9 cellular contexts compared by ENCODE assay signal in genomic region chr16:84600343-84601229, GRCh38. TPM values are rescaled to one million over a fixed set of nuclear protein-coding genes. Genes with fewer than 3 reads are reported as not detected.
A peak's percentile ranks its signal among the peaks of the same experiment; 100 is the strongest.
DNase-seq lines count a peak whose midpoint lies in the region; ATAC-seq and TF ChIP-seq lines count a peak whose summit lies in the region.
"Had no signal": no experiment of that assay in that cellular context is flagged by ENCODE, and none has a peak within 500 bp of the region (broad histone marks: within the 10 kb centered on the region; RNA-seq: fewer than 3 reads in every experiment).

No MANE protein-coding gene starts in this region.

- peak overlapping the region; percentile 89 for H3K27ac ChIP-seq in HUES48 (ENCODE audit: low read depth, low read length)
- H3K27ac ChIP-seq in lower lobe of right lung: peak overlapping the region; percentile 82

- H3K4me3 ChIP-seq in GM12865 (ENCODE audit: low read depth, low read length) (peak overlapping the region; percentile 61), HUES48 (ENCODE audit: low read depth, low read length) (no peak overlapping the region), lower lobe of right lung (peak overlapping the region; percentile 32)
- H3K4me3 ChIP-seq: lung had no signal

- peaks cover 56% of the 10 kb centered on the region for H3K4me1 ChIP-seq in HUES48 (ENCODE audit: control insufficient read depth, insufficient read depth, low read length)
- peaks cover 88% of the 10 kb centered on the region for H3K4me1 ChIP-seq in lower lobe of right lung

- ATAC-seq in GM21390 (IDR thresholded peaks at IDR 0.05; ENCODE audit: unreplicated experiment) (peak; percentile 56), lower lobe of right lung (peak; percentile 50 to 55)

- TF ChIP-seq CTCF in GM12865 (IDR thresholded peaks at IDR 0.05; ENCODE audit: insufficient read depth, low read depth, low read length, missing control alignments) (no peak), lower lobe of right lung (IDR thresholded peaks at IDR 0.05) (no peak)

- intact Hi-C loops in activated T-helper 2 cell treated with anti-CD3 and anti-CD28 coated beads, Interferon-gamma antibody, Interleukin-2, Interleukin-4, amounts not matched to agents 10 μg/mL and 5 μg/mL and 100 μg/mL, durations not matched to agents 14 hours and 24 hours and 36 hours (cut with micrococcal nuclease): loop anchor here (1.0 to 5.0 kb wide), 5 partner anchors 8 to 793 kb away; partner anchors contain the start of genes COTL1 and HSBP1
- intact Hi-C loops in lower lobe of right lung (cut with DNase I): no loop called here

- H3K27me3 ChIP-seq in HUES48 (ENCODE audit: control insufficient read depth, insufficient read depth, low read length): no peaks in the 10 kb centered on the region
- H3K27me3 ChIP-seq in lower lobe of right lung (ENCODE audit: low read depth): no peaks in the 10 kb centered on the region

- DNase-seq in GM12865 (ENCODE audit: low read depth) (peak; percentile 91), lower lobe of right lung (no peak), NCI-H2029 (lab: John Stamatoyannopoulos, UW) (no peak), activated gamma-delta T cell treated with Interleukin-2 at 50 U/mL for 16 hours (no peak), cerebellar cortex (ENCODE audit: low spot score) (no peak)
- peak; percentile 28 for DNase-seq in activated T-helper 2 cell treated with anti-CD3 and anti-CD28 coated beads, Interferon-gamma antibody, Interleukin-2, Interleukin-4, amounts not matched to agents 10 μg/mL and 5 μg/mL and 100 μg/mL, durations not matched to agents 14 hours and 24 hours and 36 hours (ENCODE audit: low spot score)

- H3K9me3 Mint-ChIP-seq in activated T-helper 2 cell treated with anti-CD3 and anti-CD28 coated beads, Interferon-gamma antibody, Interleukin-2, Interleukin-4, amounts not matched to agents 10 μg/mL and 5 μg/mL and 100 μg/mL, durations not matched to agents 14 hours and 24 hours and 36 hours: no peaks in the 10 kb centered on the region

- H3K4me1 Mint-ChIP-seq in activated T-helper 2 cell treated with anti-CD3 and anti-CD28 coated beads, Interferon-gamma antibody, Interleukin-2, Interleukin-4, amounts not matched to agents 10 μg/mL and 5 μg/mL and 100 μg/mL, durations not matched to agents 14 hours and 24 hours and 36 hours (ENCODE audit: low read depth): peaks cover 80% of the 10 kb centered on the region

- peak overlapping the region; percentile 78 for H3K4me3 Mint-ChIP-seq in activated T-helper 2 cell treated with anti-CD3 and anti-CD28 coated beads, Interferon-gamma antibody, Interleukin-2, Interleukin-4, amounts not matched to agents 10 μg/mL and 5 μg/mL and 100 μg/mL, durations not matched to agents 14 hours and 24 hours and 36 hours (ENCODE audit: low read depth)

- H3K9ac ChIP-seq in HUES48 (ENCODE audit: low read depth, low read length): no peak overlapping the region

- no peaks in the 10 kb centered on the region; the same call in 1 of the 2 replicates for H3K36me3 ChIP-seq in HUES48 (ENCODE audit: control insufficient read depth, insufficient read depth, low read length)
- no peaks in the 10 kb centered on the region for H3K36me3 ChIP-seq in lower lobe of right lung

- peak overlapping the region; percentile 97 for H3K27ac Mint-ChIP-seq in activated T-helper 2 cell treated with anti-CD3 and anti-CD28 coated beads, Interferon-gamma antibody, Interleukin-2, Interleukin-4, amounts not matched to agents 10 μg/mL and 5 μg/mL and 100 μg/mL, durations not matched to agents 14 hours and 24 hours and 36 hours

- H3K36me3 Mint-ChIP-seq in activated T-helper 2 cell treated with anti-CD3 and anti-CD28 coated beads, Interferon-gamma antibody, Interleukin-2, Interleukin-4, amounts not matched to agents 10 μg/mL and 5 μg/mL and 100 μg/mL, durations not matched to agents 14 hours and 24 hours and 36 hours (ENCODE audit: low read depth): peaks cover 65% of the 10 kb centered on the region

- no peaks in the 10 kb centered on the region for H3K27me3 Mint-ChIP-seq in activated T-helper 2 cell treated with anti-CD3 and anti-CD28 coated beads, Interferon-gamma antibody, Interleukin-2, Interleukin-4, amounts not matched to agents 10 μg/mL and 5 μg/mL and 100 μg/mL, durations not matched to agents 14 hours and 24 hours and 36 hours (ENCODE audit: low read depth)

- H3K9me3 ChIP-seq in HUES48 (ENCODE audit: control insufficient read depth, insufficient read depth, low read length): no peaks in the 10 kb centered on the region
- H3K9me3 ChIP-seq in lower lobe of right lung: peaks cover 3% of the 10 kb centered on the region

RNA-seq across cellular contexts. Expression of gene COTL1, which starts 17.3 kb away (rescaled TPM):
- 478 and 483 TPM in 2 replicates for total RNA-seq in activated T-helper 2 cell treated with anti-CD3 and anti-CD28 coated beads, Interferon-gamma antibody, Interleukin-2, Interleukin-4, amounts not matched to agents 10 μg/mL and 5 μg/mL and 100 μg/mL, durations not matched to agents 14 hours and 24 hours and 36 hours
- 221 TPM for total RNA-seq in lower lobe of right lung

RNA-seq across cellular contexts. Expression of gene KLHL36, which starts 47.7 kb away (rescaled TPM):
- 57.7 and 59.6 TPM in 2 replicates for total RNA-seq in activated T-helper 2 cell treated with anti-CD3 and anti-CD28 coated beads, Interferon-gamma antibody, Interleukin-2, Interleukin-4, amounts not matched to agents 10 μg/mL and 5 μg/mL and 100 μg/mL, durations not matched to agents 14 hours and 24 hours and 36 hours
- 53.0 TPM for total RNA-seq in lower lobe of right lung

Comparison
In these comparisons a context has a peak if more than half of its experiments do, and no peak if none do; other contexts are left out.
1. DNase-seq: peak in GM12865 (single experiment) and activated T-helper 2 cell treated with anti-CD3 and anti-CD28 coated beads, Interferon-gamma antibody, Interleukin-2, Interleukin-4, amounts not matched to agents 10 μg/mL and 5 μg/mL and 100 μg/mL, durations not matched to agents 14 hours and 24 hours and 36 hours (single experiment); none in lower lobe of right lung (single experiment), NCI-H2029 (single experiment), activated gamma-delta T cell treated with Interleukin-2 at 50 U/mL for 16 hours (single experiment) and cerebellar cortex (single experiment).